16 cellular contexts compared by ENCODE assay signal in genomic region chr22:23840026-23840425, GRCh38. TPM values are rescaled to one million over a fixed set of nuclear protein-coding genes. Genes with fewer than 3 reads are reported as not detected.
DNase-seq lines count a peak whose midpoint lies in the region; ATAC-seq, FAIRE-seq and TF ChIP-seq lines count a peak whose summit lies in the region.
"Had no signal": no experiment of that assay in that cellular context is flagged by ENCODE, and none has a peak within 500 bp of the region (broad histone marks: within the 10 kb centered on the region; RNA-seq: fewer than 3 reads in every experiment).

No MANE protein-coding gene starts in this region.

- intact Hi-C loops in gastrocnemius medialis (cut with DNase I; ENCODE audit: low total_unique reads) = no loop called here

- H3K27me3 Mint-ChIP-seq in activated CD4-positive, alpha-beta T cell treated with anti-CD3 and anti-CD28 coated beads, Interleukin-2, amount 10 ng/mL, durations not matched to agents 7 days and 5 days = no peaks in the 10 kb centered on the region

- H3K79me2 ChIP-seq in H1 (ENCODE audit: control insufficient read depth in 1 of 2, insufficient read depth in 2 of 2, low read length in 2 of 2) = no peaks in the 10 kb centered on the region

- no peak for TF ChIP-seq RAD21 in H1 (IDR thresholded peaks at IDR 0.05 in 1 of 2, conservative IDR thresholded peaks at IDR 0.05 in 1 of 2; ENCODE audit: low read depth in 2 of 2, low read length in 2 of 2)

- no peak overlapping the region for H3K56ac ChIP-seq in H1 (replicated peaks; ENCODE audit: insufficient read length, low read depth, low read length)

- H3K9me3 Mint-ChIP-seq in activated CD4-positive, alpha-beta T cell treated with anti-CD3 and anti-CD28 coated beads, Interleukin-2, amount 10 ng/mL, durations not matched to agents 7 days and 5 days = no peaks in the 10 kb centered on the region

- peak; percentile 11 to 22 for ATAC-seq in gastrocnemius medialis
- no peak for ATAC-seq in HG03139 (IDR thresholded peaks at IDR 0.05; ENCODE audit: unreplicated experiment)

- TF ChIP-seq CTCF in H1 (IDR thresholded peaks at IDR 0.05; ENCODE audit: control extremely low read depth in 1 of 3, insufficient read depth in 1 of 3, low read depth in 1 of 3, low read length in 3 of 3) (no peak), gastrocnemius medialis (IDR thresholded peaks at IDR 0.05 in 4 of 5, conservative IDR thresholded peaks at IDR 0.05 in 1 of 5) (no peak)

- TF ChIP-seq EP300 in H1 (IDR thresholded peaks at IDR 0.05; ENCODE audit: borderline replicate concordance in 1 of 2, low read depth in 2 of 2, low read length in 2 of 2) = no peak

- peaks cover 2% of the 10 kb centered on the region for H3K36me3 Mint-ChIP-seq in activated CD4-positive, alpha-beta T cell treated with anti-CD3 and anti-CD28 coated beads, Interleukin-2, amount 10 ng/mL, durations not matched to agents 7 days and 5 days (ENCODE audit: low read depth)

- no peak overlapping the region for H2AK5ac ChIP-seq in H1 (ENCODE audit: low read depth, low read length)

- peak overlapping the region; percentile 22 for H3K27ac Mint-ChIP-seq in activated CD4-positive, alpha-beta T cell treated with anti-CD3 and anti-CD28 coated beads, Interleukin-2, amount 10 ng/mL, durations not matched to agents 7 days and 5 days

- no peaks in the 10 kb centered on the region for H3K79me1 ChIP-seq in H1 (ENCODE audit: low read depth, low read length)

- H3K14ac ChIP-seq in H1 (ENCODE audit: insufficient read length) = no peak overlapping the region

- FAIRE-seq in H1 (lab: Jason Lieb, UNC) = no peak
- FAIRE-seq: A204.1 had no signal

- 88% methylated on average over 7 of the region's 7 CpGs; no CpG with 5 or more reads in 1 of the 2 experiments for WGBS in H1 (ENCODE audit: extremely low coverage in 1 of 2, insufficient coverage in 1 of 2, insufficient read length in 1 of 2, insufficient replicate concordance in 2 of 2, low coverage in 1 of 2, low lambda C conversion rate in 2 of 2, missing lambda C conversion rate in 1 of 2), 2 experiments

- H3K27me3 ChIP-seq in H1 (replicated peaks in 1 of 4; ENCODE audit: control insufficient read depth in 3 of 4, extremely low read depth in 1 of 4, insufficient read depth in 3 of 4, low read length in 3 of 4) (peaks cover 0 to 2% (median under 1%) of the 10 kb centered on the region in 4 experiments; a peak in 2 of 7 replicates), gastrocnemius medialis (no peaks in the 10 kb centered on the region)
- H3K27me3 ChIP-seq: adrenal gland, ovary had no signal

- no peaks in the 10 kb centered on the region for H3K9me3 ChIP-seq in H1 (ENCODE audit: insufficient read depth in 2 of 2, low read depth in 1 of 2, low read length in 1 of 2)
- no peaks in the 10 kb centered on the region for H3K9me3 ChIP-seq in gastrocnemius medialis
- H3K9me3 ChIP-seq: adrenal gland, ovary had no signal

- CTCF ChIA-PET in activated CD4-positive, alpha-beta T cell treated with anti-CD3 and anti-CD28 coated beads, Interleukin-2, amount 10 ng/mL, durations not matched to agents 7 days and 5 days (lab: Charles Lee) = no interaction called here
- CTCF ChIA-PET in H1 (lab: Charles Lee; ENCODE audit: partially characterized antibody) = interaction anchor here (0.6 kb wide), 1 partner anchor 10 kb away, joined by 3 read pairs; no protein-coding TSS in a partner anchor

- H3K23me2 ChIP-seq in H1 (ENCODE audit: low read depth, low read length) = peaks cover 12% of the 10 kb centered on the region; the same call in 1 of the 2 replicates

- POLR2A ChIA-PET in activated CD4-positive, alpha-beta T cell treated with anti-CD3 and anti-CD28 coated beads, Interleukin-2, amount 10 ng/mL, durations not matched to agents 7 days and 5 days (lab: Charles Lee) = no interaction called here
- POLR2A ChIA-PET in H1 (lab: Charles Lee; ENCODE audit: partially characterized antibody) = no interaction called here

- no peak for DNase-seq in activated CD4-positive, alpha-beta T cell treated with anti-CD3 and anti-CD28 coated beads, Interleukin-2, amount 10 ng/mL, durations not matched to agents 7 days and 5 days
- no peak for DNase-seq in activated CD4-positive, alpha-beta T cell treated with anti-CD3 and anti-CD28 coated beads, Interleukin-2, amount 50 U/mL, for 4 hours
- peak; percentile 66 for DNase-seq in LHCN-M2 (ENCODE audit: low read depth)
- DNase-seq in H1 (ENCODE audit: low read depth in 1 of 2, low spot score in 2 of 2) = no peak
- no peak for DNase-seq in gastrocnemius medialis
- no peak for DNase-seq in iPS-NIHi7 (ENCODE audit: extremely low spot score)
- DNase-seq in NCI-H526 (lab: John Stamatoyannopoulos, UW) = no peak
- DNase-seq: activated CD8-positive, alpha-beta memory T cell treated with anti-CD3 and anti-CD28 coated beads, Interleukin-2, amount 50 U/mL, for 48 hours; adrenal gland; KBM-7; kidney glomerular epithelial cell; NCI-H2171 treated with DMSO at 0.1 percent for 48 hours; ovary; trophoblast cell had no signal

- peak overlapping the region; percentile 88 for H2BK12ac ChIP-seq in H1 (ENCODE audit: low read depth, low read length)

- H3K4me1 Mint-ChIP-seq in activated CD4-positive, alpha-beta T cell treated with anti-CD3 and anti-CD28 coated beads, Interleukin-2, amount 10 ng/mL, durations not matched to agents 7 days and 5 days = peaks cover 22% of the 10 kb centered on the region

- no peak overlapping the region for H3K9ac ChIP-seq in H1 (replicated peaks in 1 of 4; ENCODE audit: extremely low read depth in 1 of 4, low read depth in 3 of 4, low read length in 3 of 4)

- peak overlapping the region in 1 of 2 experiments; percentile 54; a peak in 1 of 4 replicates for H3K4me2 ChIP-seq in H1 (ENCODE audit: insufficient read depth in 1 of 2, low read depth in 2 of 2, low read length in 2 of 2)

- H4K5ac ChIP-seq in H1 (ENCODE audit: insufficient read length, low read depth, low read length) = no peak overlapping the region

- no peak overlapping the region for H3K27ac ChIP-seq in H1 (ENCODE audit: low read depth, low read length)
- H3K27ac ChIP-seq in gastrocnemius medialis = peak overlapping the region; percentile 91 to 98 (median 96)
- H3K27ac ChIP-seq: adrenal gland, ovary had no signal

- no peak overlapping the region for H2BK120ac ChIP-seq in H1 (replicated peaks; ENCODE audit: low read depth, low read length)

- no peak overlapping the region for H2AFZ ChIP-seq in H1 (ENCODE audit: low read length)

- no peak overlapping the region for H4K8ac ChIP-seq in H1 (ENCODE audit: extremely low read depth, insufficient read depth, low read length)

- H2BK20ac ChIP-seq in H1 (ENCODE audit: low read length) = no peak overlapping the region

- H3K18ac ChIP-seq in H1 (ENCODE audit: extremely low read depth, low read length) = no peak overlapping the region

- H3K4me1 ChIP-seq in H1 (replicated peaks in 1 of 4; ENCODE audit: control insufficient read depth in 3 of 4, insufficient read depth in 4 of 4, low read length in 3 of 4) (peaks cover 0 to 15% (median 10%) of the 10 kb centered on the region in 4 experiments; a peak in 5 of 7 replicates), gastrocnemius medialis (peaks cover 50 to 61% of the 10 kb centered on the region in 2 donors)

- H3K4me3 Mint-ChIP-seq in activated CD4-positive, alpha-beta T cell treated with anti-CD3 and anti-CD28 coated beads, Interleukin-2, amount 10 ng/mL, durations not matched to agents 7 days and 5 days = no peak overlapping the region

- H3K4ac ChIP-seq in H1 (replicated peaks; ENCODE audit: insufficient read length, low read depth, low read length) = no peak overlapping the region

- H3K4me3 ChIP-seq in H1 (ENCODE audit: extremely low read depth in 1 of 4, insufficient read depth in 2 of 4, low read depth in 3 of 4, low read length in 4 of 4) = no peak overlapping the region
- no peak overlapping the region for H3K4me3 ChIP-seq in gastrocnemius medialis

- no peak overlapping the region for H4K91ac ChIP-seq in H1 (replicated peaks; ENCODE audit: insufficient read length, low read length)

- TF ChIP-seq POLR2A in H1 (IDR thresholded peaks at IDR 0.05; ENCODE audit: control extremely low read depth in 1 of 2, low read depth in 2 of 2, low read length in 2 of 2) = no peak
- TF ChIP-seq POLR2A in gastrocnemius medialis (IDR thresholded peaks at IDR 0.05) = peak in 1 of 2 donors; percentile 7

- peaks cover 0 to 8% of the 10 kb centered on the region in 2 experiments for H4K20me1 ChIP-seq in H1 (replicated peaks in 1 of 2; ENCODE audit: control insufficient read depth in 1 of 2, insufficient read depth in 2 of 2, low read length in 2 of 2)

- H3K36me3 ChIP-seq in H1 (ENCODE audit: control insufficient read depth in 2 of 4, insufficient read depth in 4 of 4, low read length in 3 of 4) = peaks cover 0 to 10% (median 2%) of the 10 kb centered on the region in 4 experiments; a peak in 2 of 8 replicates
- H3K36me3 ChIP-seq in gastrocnemius medialis = no peaks in the 10 kb centered on the region
- H3K36me3 ChIP-seq: ovary had no signal

- peak overlapping the region; percentile 88; the same call in 1 of the 2 replicates for H2BK15ac ChIP-seq in H1 (ENCODE audit: low read length)

- in situ Hi-C loops in gastrocnemius medialis (cut with MboI; ENCODE audit: low sequenced_read_pairs in 4 of 4) = loop anchor here in 1 of 4 donors (10.0 kb wide), 1 partner anchor 65 kb away; the partner anchor contains the start of gene MMP11

- no peak overlapping the region for H3K23ac ChIP-seq in H1 (ENCODE audit: insufficient read length)

- H2BK5ac ChIP-seq in H1 (ENCODE audit: low read depth, low read length) = no peak overlapping the region

RNA-seq across cellular contexts. Expression of gene DERL3, which starts 1.2 kb away (rescaled TPM):
- total RNA-seq in activated CD4-positive, alpha-beta T cell treated with anti-CD3 and anti-CD28 coated beads, Interleukin-2, amount 10 ng/mL, durations not matched to agents 7 days and 5 days = 1 to 10 TPM; 9.0 to 9.9 TPM
- total RNA-seq in LHCN-M2 (2014; rRNA removed) (0.23 TPM in 1 of 2 replicates, not detected in the other), gastrocnemius medialis (1 to 10 TPM in 3 of 4 donors, under 1 TPM in 1; 0.72 to 1.5 (median 1.3) TPM)
- 0.68 TPM for polyA plus RNA-seq in LHCN-M2 (2012)
- total RNA-seq in H1 (2021; fragmentation: NEBNext Ultra II Directional; extraction: Animal tissue kit (Norgen Biotek cat#: 25700)) = 8.7 and 9.9 TPM in 2 replicates
- 19.5 and 27.8 TPM in 2 replicates for polyA plus RNA-seq in H1 (2011; rRNA removed)
- polyA plus RNA-seq in H1 (2011; cell fraction: cytosol; rRNA removed) = 18.7 TPM
- 46.9 TPM for polyA plus RNA-seq in H1 (2011; cell fraction: nucleus; rRNA removed)
- polyA plus RNA-seq in H1 (2012, experiment 1 of 2) = 6.7 to 16.6 TPM (median 12.9 TPM) in 4 replicates
- 14.4 TPM for polyA plus RNA-seq in H1 (2012, experiment 2 of 2)
- polyA plus RNA-seq in H1 (2013, experiment 1 of 2) = 20.0 TPM
- 21.0 TPM for polyA plus RNA-seq in H1 (2013, experiment 2 of 2)
- polyA minus RNA-seq in H1 (2011; rRNA and poly(A)+ RNA removed) = 4.5 and 5.2 TPM in 2 replicates
- polyA minus RNA-seq in H1 (2011; cell fraction: cytosol; rRNA and poly(A)+ RNA removed) = 4.6 TPM
- 6.7 TPM for polyA minus RNA-seq in H1 (2011; cell fraction: nucleus; rRNA and poly(A)+ RNA removed)

RNA-seq across cellular contexts. Expression of gene SLC2A11, which starts 17.6 kb away (rescaled TPM):
- total RNA-seq in activated CD4-positive, alpha-beta T cell treated with anti-CD3 and anti-CD28 coated beads, Interleukin-2, amount 10 ng/mL, durations not matched to agents 7 days and 5 days = 1 to 10 TPM; 7.8 to 8.8 TPM
- total RNA-seq in LHCN-M2 (2014; rRNA removed) (6.5 and 8.6 TPM in 2 replicates), gastrocnemius medialis (10 to 100 TPM in 1 of 4 donors, 1 to 10 TPM in 3; 2.4 to 19.0 (median 6.2) TPM)
- polyA plus RNA-seq in LHCN-M2 (2012) = 7.8 TPM
- total RNA-seq in H1 (2021; fragmentation: NEBNext Ultra II Directional; extraction: Animal tissue kit (Norgen Biotek cat#: 25700)) = 12.5 and 13.2 TPM in 2 replicates
- polyA plus RNA-seq in H1 (2011; rRNA removed) = 9.1 and 10.7 TPM in 2 replicates
- polyA plus RNA-seq in H1 (2011; cell fraction: cytosol; rRNA removed) = 16.2 TPM
- polyA plus RNA-seq in H1 (2011; cell fraction: nucleus; rRNA removed) = 32.5 TPM
- polyA plus RNA-seq in H1 (2012, experiment 1 of 2) = 12.7 to 19.4 TPM (median 16.1 TPM) in 4 replicates
- 9.7 TPM for polyA plus RNA-seq in H1 (2012, experiment 2 of 2)
- 14.1 TPM for polyA plus RNA-seq in H1 (2013, experiment 1 of 2)
- 12.3 TPM for polyA plus RNA-seq in H1 (2013, experiment 2 of 2)
- 16.2 and 25.1 TPM in 2 replicates for polyA minus RNA-seq in H1 (2011; rRNA and poly(A)+ RNA removed)
- 5.9 TPM for polyA minus RNA-seq in H1 (2011; cell fraction: cytosol; rRNA and poly(A)+ RNA removed)
- polyA minus RNA-seq in H1 (2011; cell fraction: nucleus; rRNA and poly(A)+ RNA removed) = 20.7 TPM

RNA-seq across cellular contexts. Expression of gene SMARCB1, which starts 53.3 kb away (rescaled TPM):
- 10 to 100 TPM; 91.4 to 92.6 TPM for total RNA-seq in activated CD4-positive, alpha-beta T cell treated with anti-CD3 and anti-CD28 coated beads, Interleukin-2, amount 10 ng/mL, durations not matched to agents 7 days and 5 days
- 77.1 and 90.0 TPM in 2 replicates for total RNA-seq in LHCN-M2 (2014; rRNA removed)
- 194 TPM for polyA plus RNA-seq in LHCN-M2 (2012)
- total RNA-seq in H1 (2021; fragmentation: NEBNext Ultra II Directional; extraction: Animal tissue kit (Norgen Biotek cat#: 25700)) = 116 and 124 TPM in 2 replicates
- 145 and 158 TPM in 2 replicates for polyA plus RNA-seq in H1 (2011; rRNA removed)
- polyA plus RNA-seq in H1 (2011; cell fraction: cytosol; rRNA removed) = 163 TPM
- polyA plus RNA-seq in H1 (2011; cell fraction: nucleus; rRNA removed) = 143 TPM
- polyA plus RNA-seq in H1 (2012, experiment 1 of 2) = 131 to 147 TPM (median 142 TPM) in 4 replicates
- 167 TPM for polyA plus RNA-seq in H1 (2012, experiment 2 of 2)
- 65.5 TPM for polyA plus RNA-seq in H1 (2013, experiment 1 of 2)
- 63.4 TPM for polyA plus RNA-seq in H1 (2013, experiment 2 of 2)
- polyA minus RNA-seq in H1 (2011; rRNA and poly(A)+ RNA removed) = 109 and 125 TPM in 2 replicates
- polyA minus RNA-seq in H1 (2011; cell fraction: cytosol; rRNA and poly(A)+ RNA removed) = 50.9 TPM
- 64.2 TPM for polyA minus RNA-seq in H1 (2011; cell fraction: nucleus; rRNA and poly(A)+ RNA removed)
- 10 to 100 TPM; 37.8 to 65.6 (median 55.2) TPM for total RNA-seq in gastrocnemius medialis

RNA-seq across cellular contexts. Expression of gene MIF, which starts 54.2 kb away (rescaled TPM):
- 100 to 1,000 TPM; 716 to 730 TPM for total RNA-seq in activated CD4-positive, alpha-beta T cell treated with anti-CD3 and anti-CD28 coated beads, Interleukin-2, amount 10 ng/mL, durations not matched to agents 7 days and 5 days
- total RNA-seq in LHCN-M2 (2014; rRNA removed) = 512 and 577 TPM in 2 replicates
- polyA plus RNA-seq in LHCN-M2 (2012) = 1,162 TPM
- total RNA-seq in H1 (2021; fragmentation: NEBNext Ultra II Directional; extraction: Animal tissue kit (Norgen Biotek cat#: 25700)) = 1,082 and 1,119 TPM in 2 replicates
- polyA plus RNA-seq in H1 (2011; rRNA removed) = 1,870 and 2,008 TPM in 2 replicates
- polyA plus RNA-seq in H1 (2011; cell fraction: cytosol; rRNA removed) = 1,234 TPM
- 854 TPM for polyA plus RNA-seq in H1 (2011; cell fraction: nucleus; rRNA removed)
- polyA plus RNA-seq in H1 (2012, experiment 1 of 2) = 481 to 1,182 TPM (median 1,056 TPM) in 4 replicates
- polyA plus RNA-seq in H1 (2012, experiment 2 of 2) = 1,334 TPM
- 1,822 TPM for polyA plus RNA-seq in H1 (2013, experiment 1 of 2)
- polyA plus RNA-seq in H1 (2013, experiment 2 of 2) = 1,703 TPM
- 45.6 and 50.1 TPM in 2 replicates for polyA minus RNA-seq in H1 (2011; rRNA and poly(A)+ RNA removed)
- 631 TPM for polyA minus RNA-seq in H1 (2011; cell fraction: cytosol; rRNA and poly(A)+ RNA removed)
- polyA minus RNA-seq in H1 (2011; cell fraction: nucleus; rRNA and poly(A)+ RNA removed) = 307 TPM
- 100 to 1,000 TPM in 3 of 4 donors, 10 to 100 TPM in 1; 78.1 to 145 (median 129) TPM for total RNA-seq in gastrocnemius medialis
